ENCODE assay signal across 26 cellular contexts in the genomic region with DNA sequence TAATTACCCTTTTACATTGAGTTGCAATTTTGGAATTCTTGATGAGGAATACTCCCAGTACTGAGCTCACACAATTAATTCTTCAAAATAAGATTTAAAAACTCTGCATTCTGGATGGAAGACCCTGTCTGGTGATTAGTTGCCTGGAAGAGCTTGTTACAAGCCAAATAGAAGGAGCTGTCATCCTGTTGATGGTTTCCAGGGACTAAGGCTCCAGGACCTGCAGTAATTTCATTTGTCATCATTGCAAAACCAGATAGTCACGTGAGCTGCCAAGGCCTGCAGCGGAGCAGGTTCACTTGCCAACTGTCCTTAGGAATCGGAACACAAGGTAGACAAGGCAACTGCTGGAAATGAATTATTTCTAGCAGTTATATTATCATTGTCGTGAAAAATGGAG.
DNase-seq lines count a peak whose midpoint lies in the region; TF ChIP-seq lines count a peak whose summit lies in the region.
"Had no signal": no experiment of that assay in that cellular context is flagged by ENCODE, and none has a peak within 500 bp of the region (broad histone marks: within the 10 kb centered on the region; RNA-seq: fewer than 3 reads in every experiment).

No MANE protein-coding gene starts in this region.

- TF ChIP-seq POLR2A in breast epithelium (IDR thresholded peaks at IDR 0.05) (no peak), stomach (IDR thresholded peaks at IDR 0.05) (no peak)

- H3K9me3 Mint-ChIP-seq in MCF 10A (ENCODE audit: unreplicated experiment): no peaks in the 10 kb centered on the region
- H3K9me3 Mint-ChIP-seq: HFFc6 had no signal

- DNase-seq in MCF 10A (ENCODE audit: unreplicated experiment): peak; percentile 53
- no peak for DNase-seq in breast epithelium (ENCODE audit: low spot score in 2 of 2)
- DNase-seq in fibroblast of the aortic adventitia (ENCODE audit: low read depth): peak; percentile 85
- no peak for DNase-seq in stomach
- DNase-seq in HUDEP-2 (lab: John Stamatoyannopoulos, UW; ENCODE audit: unreplicated experiment in 76 of 76): no peak
- no peak for DNase-seq in DMS79 treated with DMSO at 0.1 percent for 48 hours (lab: John Stamatoyannopoulos, UW)
- no peak for DNase-seq in NCI-H1417 treated with DMSO at 0.1 percent for 48 hours (lab: John Stamatoyannopoulos, UW)
- DNase-seq: 8988T; activated CD8-positive, alpha-beta memory T cell treated with anti-CD3 and anti-CD28 coated beads, Interleukin-2, amount 50 U/mL, for 48 hours; activated effector memory CD4-positive, alpha-beta T cell treated with Interleukin-2 at 50 U/mL for 16 hours; amniotic stem cell; Caco-2; cerebellar nuclear complex; effector CD4-positive, alpha-beta T cell; HFFc6; KBM-7; mucosa of descending colon; NCI-H1048; NCI-H2081 treated with DMSO at 0.1 percent for 48 hours; NCI-H510A treated with DMSO at 0.1 percent for 48 hours; stimulated activated CD4-positive, alpha-beta T cell treated with anti-CD3 and anti-CD28 coated beads, Interleukin-1b, Interleukin-23, amount 100 ng/mL, for 48 hours; stimulated activated naive CD8-positive, alpha-beta T cell treated with anti-CD3 and anti-CD28 coated beads, Interleukin-15, Interleukin-2, amounts not matched to agents 100 U/mL and 50 U/mL, for 24 hours; T-helper 1 cell had no signal

- no peak overlapping the region for H3K27ac ChIP-seq in breast epithelium
- peak overlapping the region; percentile 4 for H3K27ac ChIP-seq in mesodermal cell (ENCODE audit: low read depth, low read length, severe bottlenecking)
- H3K27ac ChIP-seq in stomach: no peak overlapping the region
- H3K27ac ChIP-seq: neutrophil had no signal

- POLR2A ChIA-PET in MCF 10A (lab: Yijun Ruan, JAX): no interaction called here

- H3K4me1 ChIP-seq in breast epithelium: no peaks in the 10 kb centered on the region
- peaks cover 13% of the 10 kb centered on the region for H3K4me1 ChIP-seq in mesodermal cell (ENCODE audit: control insufficient read depth, insufficient read depth, low read length, poor library complexity, severe bottlenecking)
- H3K4me1 ChIP-seq in stomach: peaks cover 0 to 41% (median 13%) of the 10 kb centered on the region in 4 donors
- H3K4me1 ChIP-seq: Caco-2 had no signal

- CTCF ChIA-PET in MCF 10A (lab: Yijun Ruan, JAX): interaction anchor here (0.9 to 1.0 kb wide), 2 partner anchors 17 to 278 kb away, joined by 3 read pairs; no protein-coding TSS in a partner anchor

- no peaks in the 10 kb centered on the region for H3K27me3 Mint-ChIP-seq in MCF 10A (ENCODE audit: insufficient read depth, unreplicated experiment)

- peaks cover 4% of the 10 kb centered on the region for H3K4me1 Mint-ChIP-seq in MCF 10A (ENCODE audit: insufficient read depth, unreplicated experiment)

- 63 to 86% methylated on average over 2 to 4 of the region's 4 CpGs for WGBS in mesodermal cell (ENCODE audit: insufficient coverage in 2 of 2), 2 experiments
- 59 to 72% (median 68%) methylated on average over 4 of the region's 4 CpGs for WGBS in stomach, 5 donors

- no peak overlapping the region for H3K4me3 ChIP-seq in breast epithelium
- H3K4me3 ChIP-seq in fibroblast of the aortic adventitia (ENCODE audit: low read depth, low read length): no peak overlapping the region
- H3K4me3 ChIP-seq in mesodermal cell (ENCODE audit: extremely low read depth, insufficient read depth, low read length, poor library complexity, severe bottlenecking): no peak overlapping the region
- no peak overlapping the region for H3K4me3 ChIP-seq in stomach
- H3K4me3 ChIP-seq: mucosa of descending colon had no signal

- no peak overlapping the region for H3K27ac Mint-ChIP-seq in MCF 10A (ENCODE audit: low read depth, unreplicated experiment)
- H3K27ac Mint-ChIP-seq: B cell, HFFc6 had no signal

- BruUV-seq in MCF 10A (replicated peaks; lab: Mats Ljungman, UMichigan): no TSS peak

- intact Hi-C loops in MCF 10A (cut with micrococcal nuclease) (no loop called here), breast epithelium (cut with DNase I; ENCODE audit: low total_unique reads) (no loop called here), stomach (cut with DNase I; ENCODE audit: low total_unique reads) (no loop called here)

- H3K36me3 ChIP-seq in breast epithelium (no peaks in the 10 kb centered on the region), mesodermal cell (ENCODE audit: control insufficient read depth, insufficient read depth, low read length) (no peaks in the 10 kb centered on the region), stomach (no peaks in the 10 kb centered on the region)
- H3K36me3 ChIP-seq: neutrophil had no signal

- H3K36me3 Mint-ChIP-seq in MCF 10A (ENCODE audit: insufficient read depth, unreplicated experiment): no peaks in the 10 kb centered on the region

- TF ChIP-seq CTCF in MCF 10A (IDR thresholded peaks at IDR 0.05; ENCODE audit: unreplicated experiment) (no peak), breast epithelium (IDR thresholded peaks at IDR 0.05) (no peak), fibroblast of the aortic adventitia (IDR thresholded peaks at IDR 0.05; ENCODE audit: insufficient read depth, low read length) (no peak), stomach (IDR thresholded peaks at IDR 0.05) (no peak)

- H3K27me3 ChIP-seq in breast epithelium: no peaks in the 10 kb centered on the region
- H3K27me3 ChIP-seq in stomach: no peaks in the 10 kb centered on the region

- peak; percentile 32 for TF ChIP-seq EP300 in stomach (IDR thresholded peaks at IDR 0.05)

- H3K9me3 ChIP-seq in breast epithelium: no peaks in the 10 kb centered on the region
- H3K9me3 ChIP-seq in mesodermal cell (ENCODE audit: control insufficient read depth, low read length): no peaks in the 10 kb centered on the region
- no peaks in the 10 kb centered on the region for H3K9me3 ChIP-seq in stomach
- H3K9me3 ChIP-seq: Caco-2, mucosa of descending colon, neutrophil had no signal

- no peak overlapping the region for H3K4me3 Mint-ChIP-seq in MCF 10A (ENCODE audit: unreplicated experiment)
- H3K4me3 Mint-ChIP-seq: B cell, HFFc6 had no signal

Comparison
In these comparisons a context has a peak if more than half of its experiments do, and no peak if none do; other contexts are left out.
1. DNase-seq: peak in MCF 10A (single experiment) and fibroblast of the aortic adventitia (single experiment); none in breast epithelium (0 of 2), stomach (single experiment), HUDEP-2 (0 of 76), DMS79 treated with DMSO at 0.1 percent for 48 hours (single experiment) and NCI-H1417 treated with DMSO at 0.1 percent for 48 hours (single experiment).